ENCODE assay signal across 13 cellular contexts in genomic region chr14:90536092-90536491, GRCh38.
DNase-seq lines count a peak whose midpoint lies in the region; ATAC-seq and TF ChIP-seq lines count a peak whose summit lies in the region.
"Had no signal": no experiment of that assay in that cellular context is flagged by ENCODE, and none has a peak within 500 bp of the region (broad histone marks: within the 10 kb centered on the region; RNA-seq: fewer than 3 reads in every experiment).

No MANE protein-coding gene starts in this region.

- intact Hi-C loops in dorsolateral prefrontal cortex (cut with DNase I) = no loop called here
- intact Hi-C loops in CD8-positive, alpha-beta T cell (cut with DNase I, micrococcal nuclease) = no loop called here

- POLR2A ChIA-PET in CD8-positive, alpha-beta T cell (lab: Charles Lee) = no interaction called here

- DNase-seq in stimulated activated naive CD8-positive, alpha-beta T cell treated with anti-CD3 and anti-CD28 coated beads, Interleukin-15, Interleukin-2, amounts not matched to agents 100 U/mL and 50 U/mL, for 24 hours = no peak
- DNase-seq in dorsolateral prefrontal cortex (peak in 9 of 10 donors; percentile 54 to 84 (median 77)), medulla oblongata (ENCODE audit: extremely low spot score) (peak; percentile 73)
- no peak for DNase-seq in natural killer cell treated with Interleukin-12 subunit alpha and Interleukin-12 subunit beta and Interleukin-15 and Interleukin-18, amount 100 ng/mL, for 72 hours (ENCODE audit: low spot score)
- DNase-seq in activated effector memory CD4-positive, alpha-beta T cell treated with anti-CD3 and anti-CD28 coated beads, Interleukin-2, amount 50 U/mL, for 16 hours = no peak
- DNase-seq in CD8-positive, alpha-beta T cell = no peak
- DNase-seq: colonic mucosa; naive thymus-derived CD8-positive, alpha-beta T cell; NCI-H1092; NCI-H510A had no signal

- peak overlapping the region; percentile 39 for H3K27ac Mint-ChIP-seq in stimulated activated naive CD8-positive, alpha-beta T cell treated with anti-CD3 and anti-CD28 coated beads, Interleukin-15, Interleukin-2, amounts not matched to agents 100 ng/mL and 50 ng/mL, for 24 hours
- H3K27ac Mint-ChIP-seq in natural killer cell treated with Interleukin-12 subunit alpha and Interleukin-12 subunit beta and Interleukin-15 and Interleukin-18, amount 100 ng/mL, for 72 hours = no peak overlapping the region
- no peak overlapping the region for H3K27ac Mint-ChIP-seq in CD8-positive, alpha-beta T cell

- H3K36me3 Mint-ChIP-seq in stimulated activated naive CD8-positive, alpha-beta T cell treated with anti-CD3 and anti-CD28 coated beads, Interleukin-15, Interleukin-2, amounts not matched to agents 100 ng/mL and 50 ng/mL, for 24 hours (ENCODE audit: low read depth) = no peaks in the 10 kb centered on the region
- no peaks in the 10 kb centered on the region for H3K36me3 Mint-ChIP-seq in natural killer cell treated with Interleukin-12 subunit alpha and Interleukin-12 subunit beta and Interleukin-15 and Interleukin-18, amount 100 ng/mL, for 72 hours
- H3K36me3 Mint-ChIP-seq in CD8-positive, alpha-beta T cell = no peaks in the 10 kb centered on the region
- H3K36me3 Mint-ChIP-seq: activated naive CD4-positive, alpha-beta T cell treated with anti-CD3 and anti-CD28 coated beads, Interleukin-2, amount 50 U/mL, for 72 hours; naive thymus-derived CD8-positive, alpha-beta T cell had no signal

- H3K4me1 ChIP-seq in CD8-positive, alpha-beta T cell (ENCODE audit: insufficient read depth, low read length) = no peaks in the 10 kb centered on the region
- H3K4me1 ChIP-seq: colonic mucosa had no signal

- H3K36me3 ChIP-seq in CD8-positive, alpha-beta T cell (ENCODE audit: insufficient read depth, low read length) = no peaks in the 10 kb centered on the region
- H3K36me3 ChIP-seq: colonic mucosa had no signal

- H3K27ac ChIP-seq in dorsolateral prefrontal cortex = peak overlapping the region in 14 of 59 donors; percentile 2 to 48 (median 38)
- no peak overlapping the region for H3K27ac ChIP-seq in CD8-positive, alpha-beta T cell (ENCODE audit: low read depth, low read length)
- H3K27ac ChIP-seq: colonic mucosa had no signal

- CTCF ChIA-PET in CD8-positive, alpha-beta T cell (lab: Charles Lee) = interaction anchor here (0.9 kb wide), 1 partner anchor 137 kb away, joined by 3 read pairs; no protein-coding TSS in a partner anchor

- peak overlapping the region in 1 of 59 donors; percentile 14 for H3K4me3 ChIP-seq in dorsolateral prefrontal cortex
- no peak overlapping the region for H3K4me3 ChIP-seq in CD8-positive, alpha-beta T cell (ENCODE audit: low read depth, low read length)
- H3K4me3 ChIP-seq: colonic mucosa had no signal

- no peak for TF ChIP-seq CTCF in dorsolateral prefrontal cortex (IDR thresholded peaks at IDR 0.05 in 54 of 56, conservative IDR thresholded peaks at IDR 0.05 in 2 of 56; ENCODE audit: low read depth in 1 of 56, partially characterized antibody in 56 of 56)
- TF ChIP-seq CTCF in CD8-positive, alpha-beta T cell (IDR thresholded peaks at IDR 0.05) = no peak

- no peaks in the 10 kb centered on the region for H3K27me3 Mint-ChIP-seq in stimulated activated naive CD8-positive, alpha-beta T cell treated with anti-CD3 and anti-CD28 coated beads, Interleukin-15, Interleukin-2, amounts not matched to agents 100 ng/mL and 50 ng/mL, for 24 hours
- no peaks in the 10 kb centered on the region for H3K27me3 Mint-ChIP-seq in natural killer cell treated with Interleukin-12 subunit alpha and Interleukin-12 subunit beta and Interleukin-15 and Interleukin-18, amount 100 ng/mL, for 72 hours
- H3K27me3 Mint-ChIP-seq in CD8-positive, alpha-beta T cell (ENCODE audit: low read depth) = no peaks in the 10 kb centered on the region
- H3K27me3 Mint-ChIP-seq: naive thymus-derived CD8-positive, alpha-beta T cell had no signal

- ATAC-seq in stimulated activated naive CD8-positive, alpha-beta T cell treated with anti-CD3 and anti-CD28 coated beads, Interleukin-15, Interleukin-2, amounts not matched to agents 100 U/mL and 50 U/mL, for 24 hours = no peak
- no peak for ATAC-seq in GM18870 (IDR thresholded peaks at IDR 0.05; ENCODE audit: unreplicated experiment)
- no peak for ATAC-seq in natural killer cell treated with Interleukin-12 subunit alpha and Interleukin-12 subunit beta and Interleukin-15 and Interleukin-18, amount 100 ng/mL, for 72 hours
- ATAC-seq in CD8-positive, alpha-beta T cell = no peak
- ATAC-seq: activated naive CD4-positive, alpha-beta T cell treated with anti-CD3 and anti-CD28 coated beads, Interleukin-2, amount 50 U/mL, for 72 hours; naive thymus-derived CD8-positive, alpha-beta T cell had no signal

- H3K27me3 ChIP-seq in dorsolateral prefrontal cortex = no peaks in the 10 kb centered on the region
- H3K27me3 ChIP-seq in CD8-positive, alpha-beta T cell (ENCODE audit: insufficient read depth, low read length) = no peaks in the 10 kb centered on the region
- H3K27me3 ChIP-seq: colonic mucosa had no signal

- no peak overlapping the region for H3K4me3 Mint-ChIP-seq in stimulated activated naive CD8-positive, alpha-beta T cell treated with anti-CD3 and anti-CD28 coated beads, Interleukin-15, Interleukin-2, amounts not matched to agents 100 ng/mL and 50 ng/mL, for 24 hours
- no peak overlapping the region for H3K4me3 Mint-ChIP-seq in natural killer cell treated with Interleukin-12 subunit alpha and Interleukin-12 subunit beta and Interleukin-15 and Interleukin-18, amount 100 ng/mL, for 72 hours
- H3K4me3 Mint-ChIP-seq in CD8-positive, alpha-beta T cell = no peak overlapping the region
- H3K4me3 Mint-ChIP-seq: naive thymus-derived CD8-positive, alpha-beta T cell had no signal

- H3K9me3 ChIP-seq in CD8-positive, alpha-beta T cell (ENCODE audit: low read length) = no peaks in the 10 kb centered on the region
- H3K9me3 ChIP-seq: colonic mucosa had no signal

- H3K9me3 Mint-ChIP-seq in stimulated activated naive CD8-positive, alpha-beta T cell treated with anti-CD3 and anti-CD28 coated beads, Interleukin-15, Interleukin-2, amounts not matched to agents 100 ng/mL and 50 ng/mL, for 24 hours = no peaks in the 10 kb centered on the region
- no peaks in the 10 kb centered on the region for H3K9me3 Mint-ChIP-seq in natural killer cell treated with Interleukin-12 subunit alpha and Interleukin-12 subunit beta and Interleukin-15 and Interleukin-18, amount 100 ng/mL, for 72 hours
- no peaks in the 10 kb centered on the region for H3K9me3 Mint-ChIP-seq in CD8-positive, alpha-beta T cell
- H3K9me3 Mint-ChIP-seq: activated naive CD4-positive, alpha-beta T cell treated with anti-CD3 and anti-CD28 coated beads, Interleukin-2, amount 50 U/mL, for 72 hours; naive thymus-derived CD8-positive, alpha-beta T cell had no signal

- H3K4me1 Mint-ChIP-seq in stimulated activated naive CD8-positive, alpha-beta T cell treated with anti-CD3 and anti-CD28 coated beads, Interleukin-15, Interleukin-2, amounts not matched to agents 100 ng/mL and 50 ng/mL, for 24 hours (ENCODE audit: low read depth) = no peaks in the 10 kb centered on the region
- peaks cover 6 to 8% of the 10 kb centered on the region in 2 donors for H3K4me1 Mint-ChIP-seq in natural killer cell treated with Interleukin-12 subunit alpha and Interleukin-12 subunit beta and Interleukin-15 and Interleukin-18, amount 100 ng/mL, for 72 hours (ENCODE audit: low read depth in 2 of 2)
- H3K4me1 Mint-ChIP-seq in CD8-positive, alpha-beta T cell (ENCODE audit: low read depth) = no peaks in the 10 kb centered on the region

Comparison
In these comparisons a context has a peak if more than half of its experiments do, and no peak if none do; other contexts are left out.
1. DNase-seq: peak in dorsolateral prefrontal cortex (9 of 10) and medulla oblongata (single experiment); none in stimulated activated naive CD8-positive, alpha-beta T cell treated with anti-CD3 and anti-CD28 coated beads, Interleukin-15, Interleukin-2, amounts not matched to agents 100 U/mL and 50 U/mL, for 24 hours (single experiment), natural killer cell treated with Interleukin-12 subunit alpha and Interleukin-12 subunit beta and Interleukin-15 and Interleukin-18, amount 100 ng/mL, for 72 hours (single experiment), activated effector memory CD4-positive, alpha-beta T cell treated with anti-CD3 and anti-CD28 coated beads, Interleukin-2, amount 50 U/mL, for 16 hours (single experiment) and CD8-positive, alpha-beta T cell (0 of 7).